ENCODE assay signal across 9 cellular contexts in genomic region chr1:66242646-66243547, GRCh38.
A peak's percentile ranks its signal among the peaks of the same experiment; 100 is the strongest.
DNase-seq lines count a peak whose midpoint lies in the region; ATAC-seq lines count a peak whose summit lies in the region.
"Had no signal": no experiment of that assay in that cellular context is flagged by ENCODE, and none has a peak within 500 bp of the region (broad histone marks: within the 10 kb centered on the region; RNA-seq: fewer than 3 reads in every experiment).

No MANE protein-coding gene starts in this region.

- no peak overlapping the region for H3K27ac ChIP-seq in CD8-positive, alpha-beta memory T cell (ENCODE audit: low read depth, low read length)

- H3K27ac Mint-ChIP-seq in CD8-positive, alpha-beta memory T cell = no peak overlapping the region
- H3K27ac Mint-ChIP-seq in activated CD4-positive, alpha-beta memory T cell treated with anti-CD3 and anti-CD28 coated beads for 36 hours = no peak overlapping the region
- H3K27ac Mint-ChIP-seq: activated naive CD8-positive, alpha-beta T cell had no signal

- POLR2A ChIA-PET in CD8-positive, alpha-beta memory T cell (lab: Charles Lee) = no interaction called here
- POLR2A ChIA-PET in activated CD4-positive, alpha-beta memory T cell treated with anti-CD3 and anti-CD28 coated beads for 36 hours (lab: Charles Lee) = interaction anchor here (0.6 to 2.6 kb wide), 6 partner anchors 11 to 1013 kb away, joined by 3 to 9 read pairs (median 4); no protein-coding TSS in a partner anchor

- no peaks in the 10 kb centered on the region for H3K36me3 ChIP-seq in CD8-positive, alpha-beta memory T cell (ENCODE audit: insufficient read depth, low read length)

- no peaks in the 10 kb centered on the region for H3K9me3 ChIP-seq in CD8-positive, alpha-beta memory T cell (ENCODE audit: low read length)

- ATAC-seq in GM19468 (IDR thresholded peaks at IDR 0.05; ENCODE audit: extremely low read depth, unreplicated experiment) = peak; percentile 68

- H3K4me3 ChIP-seq in CD8-positive, alpha-beta memory T cell (ENCODE audit: low read length) = no peak overlapping the region

- H3K4me1 Mint-ChIP-seq in CD8-positive, alpha-beta memory T cell = peaks cover 0 to 29% (median 19%) of the 10 kb centered on the region in 3 donors
- no peaks in the 10 kb centered on the region for H3K4me1 Mint-ChIP-seq in activated CD4-positive, alpha-beta memory T cell treated with anti-CD3 and anti-CD28 coated beads for 36 hours (ENCODE audit: low read depth)

- H3K4me1 ChIP-seq in CD8-positive, alpha-beta memory T cell (ENCODE audit: insufficient read depth, low read length) = peaks cover 26% of the 10 kb centered on the region

- no peak overlapping the region for H3K4me3 Mint-ChIP-seq in CD8-positive, alpha-beta memory T cell
- H3K4me3 Mint-ChIP-seq in activated CD4-positive, alpha-beta memory T cell treated with anti-CD3 and anti-CD28 coated beads for 36 hours = no peak overlapping the region
- H3K4me3 Mint-ChIP-seq: activated naive CD8-positive, alpha-beta T cell had no signal

- H3K9me3 Mint-ChIP-seq in CD8-positive, alpha-beta memory T cell = no peaks in the 10 kb centered on the region
- no peaks in the 10 kb centered on the region for H3K9me3 Mint-ChIP-seq in activated CD4-positive, alpha-beta memory T cell treated with anti-CD3 and anti-CD28 coated beads for 36 hours

- H3K27me3 Mint-ChIP-seq in CD8-positive, alpha-beta memory T cell = peaks cover 7 to 8% of the 10 kb centered on the region in 2 donors
- peaks cover 6% of the 10 kb centered on the region for H3K27me3 Mint-ChIP-seq in activated CD4-positive, alpha-beta memory T cell treated with anti-CD3 and anti-CD28 coated beads for 36 hours

- CTCF ChIA-PET in CD8-positive, alpha-beta memory T cell (lab: Charles Lee) = interaction anchor here (0.6 to 19.3 kb wide), 27 partner anchors 9 to 289 kb away, joined by 3 to 272 read pairs (median 5); no protein-coding TSS in a partner anchor
- CTCF ChIA-PET in activated CD4-positive, alpha-beta memory T cell treated with anti-CD3 and anti-CD28 coated beads for 36 hours (lab: Charles Lee) = interaction anchor here (0.6 to 20.4 kb wide), 79 partner anchors 10 to 1006 kb away, joined by 3 to 476 read pairs (median 5); no protein-coding TSS in a partner anchor

- peak; percentile 46 to 77 (median 60) for DNase-seq in CD8-positive, alpha-beta memory T cell
- DNase-seq in HPDE6-E6E7 (ENCODE audit: extremely low spot score) (peak; percentile 75), NCI-H82 treated with DMSO at 0.1 percent for 48 hours (lab: John Stamatoyannopoulos, UW; ENCODE audit: unreplicated experiment) (peak; percentile 58), ecto neural progenitor cell (ENCODE audit: low spot score) (peak; percentile 83), lung microvascular endothelial cell (ENCODE audit: low read depth in 2 of 2) (peak; percentile 89 to 92)
- DNase-seq in activated CD4-positive, alpha-beta memory T cell treated with anti-CD3 and anti-CD28 coated beads for 36 hours = peak; percentile 84
- peak; percentile 19 for DNase-seq in stimulated activated CD8-positive, alpha-beta memory T cell treated with anti-CD3 and anti-CD28 coated beads, Interleukin-15, amount 100 ng/mL, for 24 hours (ENCODE audit: low read depth)

- intact Hi-C loops in activated CD4-positive, alpha-beta memory T cell treated with anti-CD3 and anti-CD28 coated beads for 36 hours (cut with micrococcal nuclease) = loop anchor here (1.0 to 10.0 kb wide), 11 partner anchors 12 to 1178 kb away; no protein-coding TSS in a partner anchor

- no peaks in the 10 kb centered on the region for H3K27me3 ChIP-seq in CD8-positive, alpha-beta memory T cell (ENCODE audit: insufficient read depth, low read length, poor library complexity, severe bottlenecking)

- no peaks in the 10 kb centered on the region for H3K36me3 Mint-ChIP-seq in CD8-positive, alpha-beta memory T cell
- no peaks in the 10 kb centered on the region for H3K36me3 Mint-ChIP-seq in activated CD4-positive, alpha-beta memory T cell treated with anti-CD3 and anti-CD28 coated beads for 36 hours
- H3K36me3 Mint-ChIP-seq: activated naive CD8-positive, alpha-beta T cell had no signal

Comparison
In these comparisons a context has a peak if more than half of its experiments do, and no peak if none do; other contexts are left out.
1. DNase-seq: peak in every context shown above with its lines; median percentile 90 in lung microvascular endothelial cell; 84 in activated CD4-positive, alpha-beta memory T cell treated with anti-CD3 and anti-CD28 coated beads for 36 hours; 83 in ecto neural progenitor cell; 75 in HPDE6-E6E7; 60 in CD8-positive, alpha-beta memory T cell; 58 in NCI-H82 treated with DMSO at 0.1 percent for 48 hours; 19 in stimulated activated CD8-positive, alpha-beta memory T cell treated with anti-CD3 and anti-CD28 coated beads, Interleukin-15, amount 100 ng/mL, for 24 hours.